In genomic region chr4:807792-808191, GRCh38 we compare ENCODE assay signal across 17 cellular contexts. TPM values are rescaled to one million over a fixed set of nuclear protein-coding genes. Genes with fewer than 3 reads are reported as not detected.
DNase-seq lines count a peak whose midpoint lies in the region; ATAC-seq, FAIRE-seq and TF ChIP-seq lines count a peak whose summit lies in the region.
"Had no signal": no experiment of that assay in that cellular context is flagged by ENCODE, and none has a peak within 500 bp of the region (broad histone marks: within the 10 kb centered on the region; RNA-seq: fewer than 3 reads in every experiment).

No MANE protein-coding gene starts in this region.

- no peak overlapping the region for H3K27ac ChIP-seq in BLaER1 treated with 17β-estradiol and CSF1 and Interleukin-3, amounts not matched to agents 10 nM and 100 nM
- H3K27ac ChIP-seq: 22Rv1, HL-60 had no signal

- FAIRE-seq in GM12891 (lab: Jason Lieb, UNC), result no peak
- FAIRE-seq: GM12878 had no signal

- H3K36me3 Mint-ChIP-seq in chondrocyte (ENCODE audit: low read depth), result peaks cover 2% of the 10 kb centered on the region

- H3K4me1 Mint-ChIP-seq in chondrocyte (ENCODE audit: low read depth), result no peaks in the 10 kb centered on the region

- no peak overlapping the region for H3K4me3 ChIP-seq in BLaER1 treated with 17β-estradiol and CSF1 and Interleukin-3, amounts not matched to agents 10 nM and 100 nM
- H3K4me3 ChIP-seq: GM12878 had no signal

- peaks cover 6% of the 10 kb centered on the region for H3K9me3 Mint-ChIP-seq in chondrocyte (ENCODE audit: low read depth)
- H3K9me3 Mint-ChIP-seq: CD4-positive, alpha-beta T cell had no signal

- H3K27me3 Mint-ChIP-seq in chondrocyte (ENCODE audit: low read depth), result peaks cover 25% of the 10 kb centered on the region

- H3K27me3 ChIP-seq in BLaER1 treated with 17β-estradiol and CSF1 and Interleukin-3, amounts not matched to agents 10 nM and 100 nM, result no peaks in the 10 kb centered on the region

- intact Hi-C loops in left colon (cut with DNase I, micrococcal nuclease) (no loop called here), posterior vena cava (cut with DNase I) (no loop called here)

- H3K36me3 ChIP-seq in BLaER1 treated with 17β-estradiol and CSF1 and Interleukin-3, amounts not matched to agents 10 nM and 100 nM, result no peaks in the 10 kb centered on the region

- ATAC-seq in left colon (peak; percentile 94), HG03342 (IDR thresholded peaks at IDR 0.05; ENCODE audit: unreplicated experiment) (no peak)
- ATAC-seq: GM12878 had no signal

- peak; percentile 22 for DNase-seq in chondrocyte (ENCODE audit: low spot score)
- DNase-seq in left colon, result peak in 1 of 2 donors; percentile 52
- DNase-seq in posterior vena cava (ENCODE audit: low spot score), result peak; percentile 10
- no peak for DNase-seq in GM12891 (ENCODE audit: insufficient read length, low spot score)
- no peak for DNase-seq in NCI-H2081 (lab: John Stamatoyannopoulos, UW)
- no peak for DNase-seq in AG08396 (ENCODE audit: low spot score)
- DNase-seq: Calu3; CD4-positive, alpha-beta T cell; DMS 273 treated with DMSO at 0.1 percent for 48 hours; HCEC 1CT; HFFc6 had no signal

- no peak overlapping the region for H3K27ac Mint-ChIP-seq in chondrocyte (ENCODE audit: unreplicated experiment)
- H3K27ac Mint-ChIP-seq: CD4-positive, alpha-beta T cell; HFFc6 had no signal

- no peaks in the 10 kb centered on the region for H4K20me1 ChIP-seq in BLaER1 treated with 17β-estradiol and CSF1 and Interleukin-3, amounts not matched to agents 10 nM and 100 nM

- peaks cover 4 to 14% (median 9%) of the 10 kb centered on the region in 10 experiments; a peak in 17 of 20 replicates for H3K4me1 ChIP-seq in BLaER1 treated with 17β-estradiol and CSF1 and Interleukin-3, amounts not matched to agents 10 nM and 100 nM

- no peak overlapping the region for H3K4me3 Mint-ChIP-seq in chondrocyte (ENCODE audit: unreplicated experiment)
- H3K4me3 Mint-ChIP-seq: CD4-positive, alpha-beta T cell; HFFc6 had no signal

- TF ChIP-seq CTCF in chondrocyte (IDR thresholded peaks at IDR 0.05), result no peak

- peak overlapping the region in 10 of 11 experiments; percentile 2 to 46 (median 14); a peak in 11 of 22 replicates for H3K4me2 ChIP-seq in BLaER1 treated with 17β-estradiol and CSF1 and Interleukin-3, amounts not matched to agents 10 nM and 100 nM

- H3K9ac ChIP-seq in BLaER1 treated with 17β-estradiol and CSF1 and Interleukin-3, amounts not matched to agents 10 nM and 100 nM, result no peak overlapping the region

- H3K9me3 ChIP-seq in BLaER1 treated with 17β-estradiol and CSF1 and Interleukin-3, amounts not matched to agents 10 nM and 100 nM (replicated peaks in 1 of 11), result peaks cover 14 to 42% (median 30%) of the 10 kb centered on the region in 11 experiments

- no peak for TF ChIP-seq POLR2A in GM12891 (IDR thresholded peaks at IDR 0.05; ENCODE audit: low read depth, low read length)

TF ChIP-seq in GM12891, 5 proteins besides CTCF, POLR2A, EP300 and RAD21:
- TF ChIP-seq SPI1 (IDR thresholded peaks at IDR 0.05; ENCODE audit: low read depth, low read length), result no peak
- no peak for TF ChIP-seq POU2F2 (IDR thresholded peaks at IDR 0.05; ENCODE audit: low read depth, low read length)
- no peak for TF ChIP-seq POLR2AphosphoS5 (IDR thresholded peaks at IDR 0.05; ENCODE audit: low read depth, low read length)
- TF ChIP-seq TAF1 (IDR thresholded peaks at IDR 0.05; ENCODE audit: low read depth, low read length), result no peak
- TF ChIP-seq PAX5 (IDR thresholded peaks at IDR 0.05; ENCODE audit: insufficient read depth, low read length, severe bottlenecking), result no peak

RNA-seq across cellular contexts. Expression of gene CPLX1, which starts 18.1 kb away (rescaled TPM):
- not detected in 3 replicates for total RNA-seq in chondrocyte
- 1 to 10 TPM; 2.7 to 3.5 TPM for total RNA-seq in left colon
- total RNA-seq in posterior vena cava, result 1 to 10 TPM; 2.5 to 5.1 TPM
- polyA plus RNA-seq in GM12891 (2012; ENCODE audit: low read depth, missing spikeins), result 0.73 TPM
- total RNA-seq: Daoy had no signal

Comparison
In these comparisons a context has a peak if more than half of its experiments do, and no peak if none do; other contexts are left out.
1. DNase-seq: peak in chondrocyte (single experiment) and posterior vena cava (single experiment); none in GM12891 (single experiment), NCI-H2081 (0 of 2) and AG08396 (single experiment).